Comparison of ENCODE assay signal across 21 cellular contexts in genomic region chr3:155989536-155989935, GRCh38.
"Had no signal": no experiment of that assay in that cellular context is flagged by ENCODE, and none has a peak within 500 bp of the region (broad histone marks: within the 10 kb centered on the region; RNA-seq: fewer than 3 reads in every experiment).

No MANE protein-coding gene starts in this region.

- ATAC-seq: effector memory CD8-positive, alpha-beta T cell; gastrocnemius medialis; left ventricle myocardium superior; lower lobe of right lung; natural killer cell; psoas muscle; right cardiac atrium; stimulated activated effector memory CD8-positive, alpha-beta T cell treated with anti-CD3 and anti-CD28 coated beads, Interleukin-12 subunit alpha, Interleukin-12 subunit beta, amount 100 ng/mL, for 72 hours had no signal

- H3K27me3 ChIP-seq: gastrocnemius medialis, ovary, sigmoid colon, stomach, tibial nerve, upper lobe of left lung had no signal

- H3K27ac ChIP-seq: gastrocnemius medialis, lower lobe of right lung, ovary, psoas muscle, sigmoid colon, stomach, thoracic aorta, tibial nerve, upper lobe of left lung had no signal

- DNase-seq: cortex of kidney; effector memory CD8-positive, alpha-beta T cell; gastrocnemius medialis; head of caudate nucleus; left ventricle myocardium superior; lower lobe of right lung; natural killer cell; occipital lobe; ovary; posterior cingulate gyrus; psoas muscle; right cardiac atrium; sigmoid colon; stimulated activated CD4-positive, alpha-beta T cell treated with anti-CD3 and anti-CD28 coated beads, Interleukin-2, amount 100 ng/mL, for 24 hours; stimulated activated CD4-positive, alpha-beta T cell treated with anti-CD3 and anti-CD28 coated beads, Interleukin-4, amount 100 ng/mL, for 24 hours; stimulated activated naive CD4-positive, alpha-beta T cell treated with Interleukin-2 at 50 U/mL for 16 hours; stomach; upper lobe of left lung had no signal

- H3K4me1 ChIP-seq: gastrocnemius medialis, lower lobe of right lung, psoas muscle, stomach, upper lobe of left lung had no signal

- H3K36me3 ChIP-seq: gastrocnemius medialis, lower lobe of right lung, ovary, sigmoid colon, stomach, thoracic aorta, tibial nerve, upper lobe of left lung had no signal

- H3K9me3 ChIP-seq: gastrocnemius medialis, lower lobe of right lung, ovary, psoas muscle, sigmoid colon, stomach, thoracic aorta, tibial nerve, upper lobe of left lung had no signal

- H3K4me3 ChIP-seq: gastrocnemius medialis, lower lobe of right lung, ovary, psoas muscle, sigmoid colon, stomach, thoracic aorta, tibial nerve, upper lobe of left lung had no signal
